ENCODE assay signal across 15 cellular contexts in genomic region chr20:50774515-50774914, GRCh38. TPM values are rescaled to one million over a fixed set of nuclear protein-coding genes. Genes with fewer than 3 reads are reported as not detected.
DNase-seq lines count a peak whose midpoint lies in the region; ATAC-seq and TF ChIP-seq lines count a peak whose summit lies in the region.
"Had no signal": no experiment of that assay in that cellular context is flagged by ENCODE, and none has a peak within 500 bp of the region (broad histone marks: within the 10 kb centered on the region; RNA-seq: fewer than 3 reads in every experiment).

No MANE protein-coding gene starts in this region.

- WGBS in esophagus muscularis mucosa, result 94% methylated on average over 3 of the region's 3 CpGs

- no peak overlapping the region for H3K9ac ChIP-seq in SK-N-MC (ENCODE audit: insufficient read length)
- H3K9ac ChIP-seq: BLaER1 treated with 17β-estradiol and CSF1 and Interleukin-3, amounts not matched to agents 10 nM and 100 nM had no signal

- no peak overlapping the region for H3K27ac Mint-ChIP-seq in mesothelial cell of epicardium
- H3K27ac Mint-ChIP-seq: CD4-positive, CD25-positive, alpha-beta regulatory T cell had no signal

- CTCF ChIA-PET in A673 (lab: Charles Lee), result interaction anchor here (0.6 kb wide), 1 partner anchor 17 kb away, joined by 5 read pairs; no protein-coding TSS in a partner anchor

- no peaks in the 10 kb centered on the region for H3K27me3 Mint-ChIP-seq in mesothelial cell of epicardium (ENCODE audit: low read depth)
- H3K27me3 Mint-ChIP-seq: CD4-positive, CD25-positive, alpha-beta regulatory T cell had no signal

- no peaks in the 10 kb centered on the region for H3K9me3 Mint-ChIP-seq in mesothelial cell of epicardium
- H3K9me3 Mint-ChIP-seq: CD4-positive, CD25-positive, alpha-beta regulatory T cell had no signal

- BruUV-seq in A673 (replicated peaks; lab: Mats Ljungman, UMichigan), result no TSS peak

- H3K27me3 ChIP-seq in A673 (replicated peaks; ENCODE audit: insufficient read depth, low read depth, low read length, poor library complexity), result no peaks in the 10 kb centered on the region
- H3K27me3 ChIP-seq in esophagus muscularis mucosa, result peaks cover 0 to 8% (median 0%) of the 10 kb centered on the region in 4 donors
- H3K27me3 ChIP-seq: BLaER1 treated with 17β-estradiol and CSF1 and Interleukin-3, amounts not matched to agents 10 nM and 100 nM had no signal

- POLR2A ChIA-PET in A673 (lab: Charles Lee; ENCODE audit: low non-redundant PET), result interaction anchor here (0.7 to 1.2 kb wide), 3 partner anchors 16 to 409 kb away, joined by 3 to 16 read pairs (median 9); no protein-coding TSS in a partner anchor

- H3K27ac ChIP-seq in A673 (ENCODE audit: low read depth, low read length, poor library complexity, severe bottlenecking), result peak overlapping the region; percentile 74
- peak overlapping the region; percentile 88 for H3K27ac ChIP-seq in SK-N-MC
- no peak overlapping the region for H3K27ac ChIP-seq in esophagus muscularis mucosa (replicated peaks in 1 of 4)
- H3K27ac ChIP-seq: BLaER1 treated with 17β-estradiol and CSF1 and Interleukin-3, amounts not matched to agents 10 nM and 100 nM had no signal

- H3K4me3 ChIP-seq in A673 (ENCODE audit: low read depth, low read length, poor library complexity, severe bottlenecking) (no peak overlapping the region), SK-N-MC (no peak overlapping the region), esophagus muscularis mucosa (no peak overlapping the region)
- H3K4me3 ChIP-seq: BLaER1 treated with 17β-estradiol and CSF1 and Interleukin-3, amounts not matched to agents 10 nM and 100 nM; HAP-1 had no signal

- no peaks in the 10 kb centered on the region for H3K36me3 Mint-ChIP-seq in mesothelial cell of epicardium
- H3K36me3 Mint-ChIP-seq: CD4-positive, CD25-positive, alpha-beta regulatory T cell had no signal

- no peaks in the 10 kb centered on the region for H3K36me3 ChIP-seq in A673 (ENCODE audit: insufficient read depth, low read length, poor library complexity, severe bottlenecking)
- H3K36me3 ChIP-seq in SK-N-MC (ENCODE audit: insufficient read depth, low read length), result no peaks in the 10 kb centered on the region
- no peaks in the 10 kb centered on the region for H3K36me3 ChIP-seq in esophagus muscularis mucosa
- H3K36me3 ChIP-seq: BLaER1 treated with 17β-estradiol and CSF1 and Interleukin-3, amounts not matched to agents 10 nM and 100 nM; HAP-1 had no signal

- H3K4me1 Mint-ChIP-seq in mesothelial cell of epicardium, result peaks cover 8% of the 10 kb centered on the region
- H3K4me1 Mint-ChIP-seq: CD4-positive, CD25-positive, alpha-beta regulatory T cell had no signal

- TF ChIP-seq EP300 in esophagus muscularis mucosa (IDR thresholded peaks at IDR 0.05), result no peak

- peaks cover 46% of the 10 kb centered on the region for H3K4me1 ChIP-seq in A673 (ENCODE audit: insufficient read depth, low read length, poor library complexity, severe bottlenecking)
- H3K4me1 ChIP-seq in esophagus muscularis mucosa, result no peaks in the 10 kb centered on the region
- H3K4me1 ChIP-seq: HAP-1 had no signal

- H3K4me3 Mint-ChIP-seq in mesothelial cell of epicardium, result no peak overlapping the region
- H3K4me3 Mint-ChIP-seq: CD4-positive, CD25-positive, alpha-beta regulatory T cell had no signal

- ATAC-seq in HG02870 (IDR thresholded peaks at IDR 0.05; ENCODE audit: unreplicated experiment), result no peak

- TF ChIP-seq CTCF in A673 (conservative IDR thresholded peaks at IDR 0.05; ENCODE audit: low read depth, low read length) (no peak), esophagus muscularis mucosa (IDR thresholded peaks at IDR 0.05) (no peak), mesothelial cell of epicardium (IDR thresholded peaks at IDR 0.05; ENCODE audit: unreplicated experiment) (no peak), GM20000 (IDR thresholded peaks at IDR 0.05; ENCODE audit: extremely low read depth, missing control alignments) (no peak)

- H3K9me3 ChIP-seq in A673 (ENCODE audit: low read depth, low read length, poor library complexity, severe bottlenecking), result no peaks in the 10 kb centered on the region
- no peaks in the 10 kb centered on the region for H3K9me3 ChIP-seq in SK-N-MC (ENCODE audit: low read depth, low read length)
- H3K9me3 ChIP-seq in esophagus muscularis mucosa, result no peaks in the 10 kb centered on the region
- H3K9me3 ChIP-seq: BLaER1 treated with 17β-estradiol and CSF1 and Interleukin-3, amounts not matched to agents 10 nM and 100 nM; HAP-1 had no signal

- TF ChIP-seq POLR2A in esophagus muscularis mucosa (IDR thresholded peaks at IDR 0.05; ENCODE audit: low read depth), result no peak

- intact Hi-C loops in A673 (cut with micrococcal nuclease; ENCODE audit: unreplicated experiment), result no loop called here
- intact Hi-C loops in esophagus muscularis mucosa (cut with DNase I), result no loop called here
- intact Hi-C loops in posterior vena cava (cut with DNase I), result no loop called here

- DNase-seq in A673 (ENCODE audit: low spot score), result no peak
- DNase-seq in SK-N-MC (ENCODE audit: low read depth, low spot score), result no peak
- peak; percentile 53 for DNase-seq in esophagus muscularis mucosa (ENCODE audit: extremely low spot score)
- DNase-seq in posterior vena cava (ENCODE audit: low spot score), result peak; percentile 31
- no peak for DNase-seq in mesothelial cell of epicardium (ENCODE audit: low spot score in 2 of 2, unreplicated experiment in 2 of 2)
- no peak for DNase-seq in GM20000 (ENCODE audit: low spot score)
- DNase-seq in NCI-H748 treated with DMSO at 0.1 percent for 48 hours (lab: John Stamatoyannopoulos, UW), result no peak
- DNase-seq: 8988T; ACHN; CD4-positive, CD25-positive, alpha-beta regulatory T cell; GOT3; IMR-90 had no signal

RNA-seq across cellular contexts. Expression of gene BCAS4, which starts 20.3 kb away (rescaled TPM):
- 28.4 and 35.2 TPM in 2 replicates for total RNA-seq in A673 (2021)
- total RNA-seq in esophagus muscularis mucosa, result 1 to 10 TPM; 3.1 to 5.4 (median 4.5) TPM
- total RNA-seq in posterior vena cava, result 1 to 10 TPM; 2.1 to 2.7 TPM
- total RNA-seq in mesothelial cell of epicardium, result 12.9 to 15.9 TPM (median 15.2 TPM) in 3 replicates

RNA-seq across cellular contexts. Expression of gene PARD6B, which starts 43.1 kb away (rescaled TPM):
- total RNA-seq in A673 (2021), result 24.7 and 28.1 TPM in 2 replicates
- 1 to 10 TPM in 3 of 4 donors, under 1 TPM in 1; 0.99 to 4.2 (median 2.8) TPM for total RNA-seq in esophagus muscularis mucosa
- 1 to 10 TPM; 1.0 to 1.4 TPM for total RNA-seq in posterior vena cava
- total RNA-seq in mesothelial cell of epicardium, result 52.2 to 59.5 TPM (median 53.0 TPM) in 3 replicates

Comparison
In these comparisons a context has a peak if more than half of its experiments do, and no peak if none do; other contexts are left out.
1. DNase-seq: peak in esophagus muscularis mucosa (single experiment) and posterior vena cava (single experiment); none in A673 (single experiment), SK-N-MC (single experiment), mesothelial cell of epicardium (0 of 2), GM20000 (single experiment) and NCI-H748 treated with DMSO at 0.1 percent for 48 hours (single experiment).
2. H3K27ac ChIP-seq: peak in A673 (single experiment) and SK-N-MC (single experiment); none in esophagus muscularis mucosa (0 of 4).